15 cellular contexts compared by ENCODE assay signal in genomic region chr4:14111730-14112171, GRCh38.
A peak's percentile ranks its signal among the peaks of the same experiment; 100 is the strongest.
DNase-seq lines count a peak whose midpoint lies in the region; ATAC-seq and TF ChIP-seq lines count a peak whose summit lies in the region.
"Had no signal": no experiment of that assay in that cellular context is flagged by ENCODE, and none has a peak within 500 bp of the region (broad histone marks: within the 10 kb centered on the region; RNA-seq: fewer than 3 reads in every experiment).

No MANE protein-coding gene starts in this region.

- H3K27me3 ChIP-seq in BJ (ENCODE audit: control insufficient read depth, insufficient read depth, low read length) (no peaks in the 10 kb centered on the region), mesenchymal stem cell (ENCODE audit: control insufficient read depth in 1 of 2, insufficient read depth in 1 of 2, low read length in 2 of 2) (no peaks in the 10 kb centered on the region), upper lobe of right lung (no peaks in the 10 kb centered on the region)

- no TSS peak for BruUV-seq in MCF 10A (replicated peaks; lab: Mats Ljungman, UMichigan)

- POLR2A ChIA-PET in BJ (lab: Charles Lee) (interaction anchor here (0.6 to 1.0 kb wide), 6 partner anchors 16 to 194 kb away, joined by 4 to 19 read pairs (median 10); no protein-coding TSS in a partner anchor), MCF 10A (lab: Yijun Ruan, JAX) (no interaction called here)

- no peaks in the 10 kb centered on the region for H3K9me3 Mint-ChIP-seq in MCF 10A (ENCODE audit: unreplicated experiment)
- peaks cover 5 to 8% of the 10 kb centered on the region in 2 donors for H3K9me3 Mint-ChIP-seq in stimulated activated naive B cell treated with anti-CD40 and anti-IgM and Interleukin-4, amounts not matched to agents 10 μg/mL and 1 μg/mL and 100 μg/mL, for 72 hours

- H3K36me3 ChIP-seq in BJ (ENCODE audit: control insufficient read depth, insufficient read depth, low read length) (no peaks in the 10 kb centered on the region), mesenchymal stem cell (ENCODE audit: control insufficient read depth in 1 of 2, insufficient read depth in 2 of 2, low read depth in 1 of 2, low read length in 2 of 2) (no peaks in the 10 kb centered on the region), upper lobe of right lung (no peaks in the 10 kb centered on the region)

- CTCF ChIA-PET in BJ (lab: Yijun Ruan, JAX): interaction anchor here (0.6 kb wide), 1 partner anchor 57 kb away, joined by 4 read pairs; no protein-coding TSS in a partner anchor
- CTCF ChIA-PET in MCF 10A (lab: Yijun Ruan, JAX): interaction anchor here (0.6 to 0.7 kb wide), 2 partner anchors 457 to 879 kb away, joined by 3 read pairs; no protein-coding TSS in a partner anchor

- H2AFZ ChIP-seq in mesenchymal stem cell (ENCODE audit: low read depth, low read length): no peak overlapping the region

- TF ChIP-seq CTCF in BJ (IDR thresholded peaks at IDR 0.05; ENCODE audit: insufficient read depth, low read depth, low read length) (no peak), MCF 10A (IDR thresholded peaks at IDR 0.05; ENCODE audit: unreplicated experiment) (no peak), upper lobe of right lung (IDR thresholded peaks at IDR 0.05) (no peak)

- H2BK15ac ChIP-seq in mesenchymal stem cell (ENCODE audit: low read depth, poor library complexity, severe bottlenecking): no peak overlapping the region

- H3K4me1 ChIP-seq in mesenchymal stem cell (ENCODE audit: control insufficient read depth, insufficient read depth, low read depth, low read length) (peaks cover 1% of the 10 kb centered on the region), upper lobe of right lung (no peaks in the 10 kb centered on the region)

- H2AK5ac ChIP-seq in mesenchymal stem cell (ENCODE audit: low read length, severe bottlenecking): no peak overlapping the region

- H3K27ac ChIP-seq in mesenchymal stem cell (ENCODE audit: low read length, poor library complexity, severe bottlenecking) (no peak overlapping the region), upper lobe of right lung (no peak overlapping the region)

- no peak overlapping the region for H2BK5ac ChIP-seq in mesenchymal stem cell (ENCODE audit: low read depth, low read length, poor library complexity, severe bottlenecking)

- no peak overlapping the region for H3K4me2 ChIP-seq in mesenchymal stem cell (ENCODE audit: low read length, poor library complexity, severe bottlenecking)

- H3K27ac Mint-ChIP-seq in MCF 10A (ENCODE audit: low read depth, unreplicated experiment): peak overlapping the region; percentile 47
- H3K27ac Mint-ChIP-seq in stimulated activated naive B cell treated with anti-CD40 and anti-IgM and Interleukin-4, amounts not matched to agents 10 μg/mL and 1 μg/mL and 100 μg/mL, for 72 hours: no peak overlapping the region
- H3K27ac Mint-ChIP-seq: activated CD4-positive, alpha-beta T cell treated with anti-CD3 and anti-CD28 coated beads for 36 hours; activated T-helper 1 cell treated with anti-CD3 and anti-CD28 coated beads, Interleukin-12 subunit alpha, Interleukin-12 subunit beta, Interleukin-2, Interleukin-4 antibody, amounts not matched to agents 30 ng/mL and 10 ng/mL and 1 ng/mL, durations not matched to agents 14 hours and 24 hours and 36 hours; CD4-positive, CD25-positive, alpha-beta regulatory T cell; nephron had no signal

- H3K9me3 ChIP-seq in mesenchymal stem cell (ENCODE audit: control insufficient read depth, low read length): peaks cover 10% of the 10 kb centered on the region
- no peaks in the 10 kb centered on the region for H3K9me3 ChIP-seq in upper lobe of right lung

- no peak overlapping the region for H3K4ac ChIP-seq in mesenchymal stem cell (ENCODE audit: low read depth in 1 of 2, low read length in 2 of 2)

- ATAC-seq in upper lobe of right lung (no peak), HG03342 (IDR thresholded peaks at IDR 0.05; ENCODE audit: unreplicated experiment) (no peak)
- no peak for ATAC-seq in stimulated activated naive B cell treated with anti-CD40 and anti-IgM and Interleukin-4, amounts not matched to agents 10 μg/mL and 1 μg/mL and 100 μg/mL, for 72 hours (replicated peaks)
- ATAC-seq: activated CD4-positive, alpha-beta T cell treated with anti-CD3 and anti-CD28 coated beads for 36 hours; esophagus mucosa had no signal

- no peak overlapping the region for H3K18ac ChIP-seq in mesenchymal stem cell (ENCODE audit: low read depth in 1 of 2, low read length in 2 of 2)

- no peak overlapping the region for H3K14ac ChIP-seq in mesenchymal stem cell (ENCODE audit: low read length in 2 of 2)

- H3K4me3 ChIP-seq in BJ (ENCODE audit: low read depth, low read length) (peak overlapping the region; percentile 43), mesenchymal stem cell (ENCODE audit: insufficient read depth in 1 of 2, low read depth in 1 of 2, low read length in 2 of 2) (peak overlapping the region in 1 of 2 experiments; percentile 68), upper lobe of right lung (no peak overlapping the region)

- H3K9ac ChIP-seq in mesenchymal stem cell (ENCODE audit: low read length): peak overlapping the region; percentile 77

- H3K27me3 Mint-ChIP-seq in MCF 10A (ENCODE audit: insufficient read depth, unreplicated experiment): no peaks in the 10 kb centered on the region
- H3K27me3 Mint-ChIP-seq in stimulated activated naive B cell treated with anti-CD40 and anti-IgM and Interleukin-4, amounts not matched to agents 10 μg/mL and 1 μg/mL and 100 μg/mL, for 72 hours: peaks cover 27 to 29% of the 10 kb centered on the region in 2 donors
- H3K27me3 Mint-ChIP-seq: CD4-positive, CD25-positive, alpha-beta regulatory T cell had no signal

- 66% methylated on average over 4 of the region's 5 CpGs for WGBS in mesenchymal stem cell

- peaks cover 21% of the 10 kb centered on the region for H3K4me1 Mint-ChIP-seq in MCF 10A (ENCODE audit: insufficient read depth, unreplicated experiment)
- H3K4me1 Mint-ChIP-seq in stimulated activated naive B cell treated with anti-CD40 and anti-IgM and Interleukin-4, amounts not matched to agents 10 μg/mL and 1 μg/mL and 100 μg/mL, for 72 hours: peaks cover 3 to 8% of the 10 kb centered on the region in 2 donors
- H3K4me1 Mint-ChIP-seq: CD4-positive, CD25-positive, alpha-beta regulatory T cell; nephron had no signal

- H3K79me1 ChIP-seq in mesenchymal stem cell (replicated peaks; ENCODE audit: low read length, poor library complexity, severe bottlenecking): no peaks in the 10 kb centered on the region

- H3K23ac ChIP-seq in mesenchymal stem cell (ENCODE audit: low read length in 2 of 2): no peak overlapping the region

- no peak overlapping the region for H2BK120ac ChIP-seq in mesenchymal stem cell (ENCODE audit: low read depth, low read length)

- no peaks in the 10 kb centered on the region for H3K36me3 Mint-ChIP-seq in MCF 10A (ENCODE audit: insufficient read depth, unreplicated experiment)
- no peaks in the 10 kb centered on the region for H3K36me3 Mint-ChIP-seq in stimulated activated naive B cell treated with anti-CD40 and anti-IgM and Interleukin-4, amounts not matched to agents 10 μg/mL and 1 μg/mL and 100 μg/mL, for 72 hours
- H3K36me3 Mint-ChIP-seq: CD4-positive, CD25-positive, alpha-beta regulatory T cell had no signal

- no peak overlapping the region for H4K8ac ChIP-seq in mesenchymal stem cell (ENCODE audit: low read length)

- no peak overlapping the region for H2BK12ac ChIP-seq in mesenchymal stem cell (ENCODE audit: low read length in 2 of 2)

- peak; percentile 94 for DNase-seq in BJ (ENCODE audit: low read depth)
- peak; percentile 96 for DNase-seq in M059J (ENCODE audit: low read depth)
- DNase-seq in MCF 10A (ENCODE audit: unreplicated experiment): peak; percentile 46
- DNase-seq in mesenchymal stem cell: no peak
- no peak for DNase-seq in upper lobe of right lung
- no peak for DNase-seq in stimulated activated naive B cell treated with anti-CD40 and anti-IgM and Interleukin-4, amounts not matched to agents 10 μg/mL and 1 μg/mL and 100 μg/mL, for 72 hours
- no peak for DNase-seq in NCI-H1105 treated with DMSO at 0.1 percent for 48 hours (lab: John Stamatoyannopoulos, UW)
- DNase-seq: activated CD4-positive, alpha-beta T cell treated with anti-CD3 and anti-CD28 coated beads for 36 hours; CD4-positive, CD25-positive, alpha-beta regulatory T cell; NCI-H1436; NCI-H526 had no signal

- intact Hi-C loops in MCF 10A (cut with micrococcal nuclease): no loop called here
- intact Hi-C loops in upper lobe of right lung (cut with DNase I): no loop called here

- H4K91ac ChIP-seq in mesenchymal stem cell (ENCODE audit: low read length): no peak overlapping the region

- H3K4me3 Mint-ChIP-seq in MCF 10A (ENCODE audit: unreplicated experiment): peak overlapping the region; percentile 81
- no peak overlapping the region for H3K4me3 Mint-ChIP-seq in stimulated activated naive B cell treated with anti-CD40 and anti-IgM and Interleukin-4, amounts not matched to agents 10 μg/mL and 1 μg/mL and 100 μg/mL, for 72 hours
- H3K4me3 Mint-ChIP-seq: activated CD4-positive, alpha-beta T cell treated with anti-CD3 and anti-CD28 coated beads for 36 hours; activated T-helper 1 cell treated with anti-CD3 and anti-CD28 coated beads, Interleukin-12 subunit alpha, Interleukin-12 subunit beta, Interleukin-2, Interleukin-4 antibody, amounts not matched to agents 30 ng/mL and 10 ng/mL and 1 ng/mL, durations not matched to agents 14 hours and 24 hours and 36 hours; CD4-positive, CD25-positive, alpha-beta regulatory T cell; nephron had no signal

Comparison
In these comparisons a context has a peak if more than half of its experiments do, and no peak if none do; other contexts are left out.
1. DNase-seq: peak in BJ (single experiment), M059J (single experiment) and MCF 10A (single experiment); none in mesenchymal stem cell (single experiment), upper lobe of right lung (single experiment), stimulated activated naive B cell treated with anti-CD40 and anti-IgM and Interleukin-4, amounts not matched to agents 10 μg/mL and 1 μg/mL and 100 μg/mL, for 72 hours (single experiment) and NCI-H1105 treated with DMSO at 0.1 percent for 48 hours (single experiment).